In the genomic region with DNA sequence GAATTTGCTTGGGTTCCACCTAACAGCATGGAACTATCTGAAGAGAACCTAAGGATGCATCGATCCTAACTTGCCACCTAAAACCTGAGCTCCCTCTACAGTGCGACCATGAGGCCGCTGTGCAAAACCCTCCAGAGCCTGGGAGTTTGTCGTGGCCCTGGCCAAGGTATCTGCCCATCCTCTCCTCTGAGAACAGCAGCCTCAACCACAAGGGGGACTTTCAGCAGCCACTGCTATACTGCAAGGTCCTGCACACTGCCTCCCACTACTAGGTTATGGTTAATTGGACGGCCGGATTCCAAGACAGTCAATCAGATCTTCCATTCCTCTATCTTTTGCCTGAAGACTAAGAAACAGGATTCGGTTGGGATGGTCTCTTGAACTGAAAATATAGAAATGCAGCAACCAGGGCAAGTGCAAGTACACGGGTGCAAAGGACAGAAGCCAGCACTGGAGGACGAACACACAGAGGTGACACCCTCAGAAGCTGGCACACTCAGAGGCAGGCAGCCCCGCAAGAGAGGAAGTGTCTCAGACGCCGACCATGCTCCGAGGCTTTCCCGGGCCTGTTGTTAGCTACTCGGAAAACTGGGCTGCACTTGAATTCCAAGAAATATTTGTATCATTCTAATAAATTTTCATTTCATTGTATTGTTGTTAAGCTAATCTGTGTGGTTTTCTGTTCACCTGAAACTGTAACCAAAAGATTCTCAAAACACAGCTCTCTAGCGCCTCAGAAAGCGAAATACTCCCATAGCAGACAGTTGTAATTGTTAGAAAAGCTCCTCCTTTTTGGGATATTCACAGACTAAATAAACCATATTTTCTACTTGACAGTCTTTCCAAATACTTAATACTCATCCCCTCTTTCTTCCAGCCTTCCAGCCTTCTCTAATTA, we compare ENCODE assay signal across 8 cellular contexts.
A peak's percentile ranks its signal among the peaks of the same experiment; 100 is the strongest.
DNase-seq lines count a peak whose midpoint lies in the region; ATAC-seq and TF ChIP-seq lines count a peak whose summit lies in the region.

No MANE protein-coding gene starts in this region.

- peaks cover 10% of the 10 kb centered on the region for H3K27me3 Mint-ChIP-seq in endothelial cell (ENCODE audit: unreplicated experiment)

- no peak for ATAC-seq in GM21381 (IDR thresholded peaks at IDR 0.05; ENCODE audit: unreplicated experiment)
- ATAC-seq in gastrocnemius medialis, result no peak

- in situ Hi-C loops in GM23248 (cut with MboI), result no loop called here
- in situ Hi-C loops in gastrocnemius medialis (cut with MboI; ENCODE audit: low sequenced_read_pairs in 4 of 4), result no loop called here

- H3K9ac ChIP-seq in GM23248, result peak overlapping the region; percentile 36

- H3K4me3 Mint-ChIP-seq in endothelial cell (ENCODE audit: unreplicated experiment), result no peak overlapping the region

- no peaks in the 10 kb centered on the region for H3K9me2 ChIP-seq in GM23248 (ENCODE audit: insufficient read depth)

- no peaks in the 10 kb centered on the region for H3K27me3 ChIP-seq in GM23248 (replicated peaks; ENCODE audit: insufficient read depth)
- H3K27me3 ChIP-seq in WERI-Rb-1 (ENCODE audit: insufficient read depth, low read depth, severe bottlenecking), result no peaks in the 10 kb centered on the region
- no peaks in the 10 kb centered on the region for H3K27me3 ChIP-seq in osteoblast (ENCODE audit: insufficient read depth, low read length)
- H3K27me3 ChIP-seq in gastrocnemius medialis, result no peaks in the 10 kb centered on the region

- peak overlapping the region; percentile 76 for H3K4me2 ChIP-seq in GM23248 (ENCODE audit: unreplicated experiment)
- H3K4me2 ChIP-seq in osteoblast (ENCODE audit: insufficient read depth, low read length), result peak overlapping the region; percentile 67

- H3K4me1 ChIP-seq in GM23248 (ENCODE audit: insufficient read depth), result peaks cover 76% of the 10 kb centered on the region
- peaks cover 75% of the 10 kb centered on the region for H3K4me1 ChIP-seq in osteoblast (ENCODE audit: insufficient read depth, low read length)
- H3K4me1 ChIP-seq in gastrocnemius medialis, result peaks cover 14 to 22% of the 10 kb centered on the region in 2 donors

- peak overlapping the region; percentile 49 for H3K27ac Mint-ChIP-seq in endothelial cell (ENCODE audit: unreplicated experiment)

- H4K20me1 ChIP-seq in GM23248 (ENCODE audit: insufficient read depth) (peaks cover 6% of the 10 kb centered on the region; the same call in 1 of the 2 replicates), osteoblast (ENCODE audit: insufficient read depth, low read length) (peaks cover 18% of the 10 kb centered on the region)

- H3K79me2 ChIP-seq in GM23248 (ENCODE audit: insufficient read depth), result peaks cover 97% of the 10 kb centered on the region
- peaks cover 91% of the 10 kb centered on the region for H3K79me2 ChIP-seq in osteoblast (ENCODE audit: insufficient read depth, low read length)

- peaks cover 41% of the 10 kb centered on the region for H3K4me1 Mint-ChIP-seq in endothelial cell (ENCODE audit: unreplicated experiment)

- peak overlapping the region; percentile 56 for H3K4me3 ChIP-seq in GM23248
- no peak overlapping the region for H3K4me3 ChIP-seq in WERI-Rb-1 (ENCODE audit: low read depth, low read length)
- H3K4me3 ChIP-seq in osteoblast (ENCODE audit: insufficient read depth, low read length), result peak overlapping the region; percentile 18
- H3K4me3 ChIP-seq in gastrocnemius medialis, result no peak overlapping the region

- no peaks in the 10 kb centered on the region for H3K9me3 ChIP-seq in GM23248 (ENCODE audit: low read depth)
- peaks cover 2% of the 10 kb centered on the region for H3K9me3 ChIP-seq in WERI-Rb-1 (ENCODE audit: severe bottlenecking)
- H3K9me3 ChIP-seq in osteoblast (ENCODE audit: low read depth, low read length), result no peaks in the 10 kb centered on the region
- H3K9me3 ChIP-seq in gastrocnemius medialis, result no peaks in the 10 kb centered on the region

- DNase-seq in GM23248 (peak; percentile 76), WERI-Rb-1 (peak; percentile 53), endothelial cell (ENCODE audit: low spot score) (peak; percentile 21), osteoblast (ENCODE audit: insufficient read length, low spot score, missing footprints) (no peak), T1000 (lab: John Stamatoyannopoulos, UW) (no peak), NCI-H774 (lab: John Stamatoyannopoulos, UW) (no peak), gastrocnemius medialis (no peak)

- peaks cover 7% of the 10 kb centered on the region for H3K36me3 Mint-ChIP-seq in endothelial cell (ENCODE audit: low read depth, unreplicated experiment)

- H3F3A ChIP-seq in GM23248 (ENCODE audit: insufficient read depth), result peaks cover 68% of the 10 kb centered on the region

- no peak overlapping the region for H2AFZ ChIP-seq in GM23248
- H2AFZ ChIP-seq in osteoblast (ENCODE audit: low read length), result no peak overlapping the region

- H3K27ac ChIP-seq in GM23248, result peak overlapping the region; percentile 35
- no peak overlapping the region for H3K27ac ChIP-seq in WERI-Rb-1
- peak overlapping the region; percentile 80 for H3K27ac ChIP-seq in osteoblast (ENCODE audit: low read depth, low read length)
- no peak overlapping the region for H3K27ac ChIP-seq in gastrocnemius medialis

- H3K36me3 ChIP-seq in GM23248 (ENCODE audit: low read depth) (no peaks in the 10 kb centered on the region), WERI-Rb-1 (no peaks in the 10 kb centered on the region), osteoblast (ENCODE audit: insufficient read depth, low read length) (peaks cover 13% of the 10 kb centered on the region), gastrocnemius medialis (no peaks in the 10 kb centered on the region)

- peak; percentile 52; the same call in 1 of the 2 replicates for TF ChIP-seq CTCF in WERI-Rb-1 (IDR thresholded peaks at IDR 0.05; ENCODE audit: low read depth, low read length)
- no peak for TF ChIP-seq CTCF in endothelial cell (IDR thresholded peaks at IDR 0.05; ENCODE audit: unreplicated experiment)
- TF ChIP-seq CTCF in osteoblast (IDR thresholded peaks at IDR 0.05; ENCODE audit: extremely low read depth, low read depth, low read length), result peak; percentile 41
- no peak for TF ChIP-seq CTCF in gastrocnemius medialis (IDR thresholded peaks at IDR 0.05 in 4 of 5, conservative IDR thresholded peaks at IDR 0.05 in 1 of 5)

- no peak for TF ChIP-seq POLR2A in gastrocnemius medialis (IDR thresholded peaks at IDR 0.05)

- no peaks in the 10 kb centered on the region for H3K9me3 Mint-ChIP-seq in endothelial cell (ENCODE audit: unreplicated experiment)

- intact Hi-C loops in gastrocnemius medialis (cut with DNase I; ENCODE audit: low total_unique reads), result no loop called here

- 26 to 27% methylated on average over 17 of the region's 17 CpGs for WGBS in GM23248 (ENCODE audit: low coverage in 1 of 2, low lambda C conversion rate in 2 of 2, missing lambda C conversion rate in 2 of 2), 2 experiments

Comparison
In these comparisons a context has a peak if more than half of its experiments do, and no peak if none do; other contexts are left out.
1. DNase-seq: peak in GM23248 (single experiment), WERI-Rb-1 (single experiment) and endothelial cell (single experiment); none in osteoblast (single experiment), T1000 (single experiment), NCI-H774 (single experiment) and gastrocnemius medialis (0 of 2).
2. H3K27ac ChIP-seq: peak in GM23248 (single experiment) and osteoblast (single experiment); none in WERI-Rb-1 (single experiment) and gastrocnemius medialis (0 of 4).
3. H3K4me3 ChIP-seq: peak in GM23248 (single experiment) and osteoblast (single experiment); none in WERI-Rb-1 (single experiment) and gastrocnemius medialis (0 of 4).
4. CTCF ChIP-seq: peak in WERI-Rb-1 (single experiment) and osteoblast (single experiment); none in endothelial cell (single experiment) and gastrocnemius medialis (0 of 5).